ENCODE assay signal across 8 cellular contexts in the genomic region with DNA sequence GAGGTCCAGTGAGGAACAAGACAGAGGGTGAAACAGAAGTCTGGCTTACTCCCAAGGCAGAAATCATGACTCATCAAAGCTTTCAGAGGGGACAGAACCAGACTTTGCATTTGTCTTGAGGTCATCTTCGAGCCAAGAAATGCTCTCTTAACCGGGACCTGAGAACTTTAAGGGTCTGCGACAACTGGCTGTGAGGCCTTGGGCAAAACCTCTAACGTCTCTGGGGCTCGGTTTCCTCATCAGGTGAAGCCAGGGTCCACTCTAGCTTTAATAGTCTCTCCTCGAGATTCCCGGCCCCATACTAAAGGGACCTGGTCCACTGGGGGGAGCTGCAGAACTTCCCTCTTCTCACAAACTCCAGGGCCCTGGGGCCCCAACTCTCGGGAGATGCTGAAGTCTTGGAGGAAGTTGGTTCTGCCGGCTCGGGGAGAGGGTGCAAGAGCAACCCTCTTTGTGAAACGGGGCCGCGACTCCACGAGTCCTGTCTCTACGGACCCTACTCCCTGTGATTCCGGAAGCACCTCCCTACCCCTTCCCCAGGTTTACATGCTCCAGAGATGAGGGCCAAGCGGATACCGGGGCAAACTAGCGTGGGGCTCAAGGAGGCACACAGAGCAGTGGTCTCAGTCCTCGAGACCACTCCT. TPM values are rescaled to one million over a fixed set of nuclear protein-coding genes. Genes with fewer than 3 reads are reported as not detected.
DNase-seq lines count a peak whose midpoint lies in the region; ATAC-seq and TF ChIP-seq lines count a peak whose summit lies in the region.

No MANE protein-coding gene starts in this region.

- intact Hi-C loops in esophagus muscularis mucosa (cut with DNase I) = loop anchor here (10.0 kb wide), 1 partner anchor 222 kb away; no protein-coding TSS in a partner anchor
- intact Hi-C loops in mucosa of descending colon (cut with DNase I, micrococcal nuclease) = no loop called here

- no peak for TF ChIP-seq EP300 in esophagus muscularis mucosa (IDR thresholded peaks at IDR 0.05)

- TF ChIP-seq POLR2A in esophagus muscularis mucosa (IDR thresholded peaks at IDR 0.05; ENCODE audit: low read depth) = peak; percentile 11

- no peaks in the 10 kb centered on the region for H3K27me3 ChIP-seq in esophagus muscularis mucosa

- peak; percentile 68 for ATAC-seq in mucosa of descending colon

- DNase-seq in NCI-H2081 (lab: John Stamatoyannopoulos, UW) (peak; percentile 20 to 51), NCI-H2081 treated with DMSO at 0.1 percent for 48 hours (lab: John Stamatoyannopoulos, UW) (no peak), HFF-Myc (ENCODE audit: extremely low read depth, low read depth) (peak; percentile 87), NCI-H226 (peak; percentile 89), activated T-cell treated with anti-CD3 and anti-CD28 coated beads for 4 hours (peak; percentile 1), esophagus muscularis mucosa (ENCODE audit: extremely low spot score) (peak; percentile 97), mucosa of descending colon (peak; percentile 80 to 87 (median 83)), substantia nigra (lab: John Stamatoyannopoulos, UW) (peak in 44 of 49 donors; percentile 6 to 69 (median 38))

- H3K36me3 ChIP-seq in esophagus muscularis mucosa = no peaks in the 10 kb centered on the region
- no peaks in the 10 kb centered on the region for H3K36me3 ChIP-seq in mucosa of descending colon (ENCODE audit: low read depth)

- 12% methylated on average over 8 of the region's 20 CpGs for WGBS in esophagus muscularis mucosa

- H3K27ac ChIP-seq in esophagus muscularis mucosa (replicated peaks in 1 of 4) (peak overlapping the region; percentile 89 to 94 (median 92)), substantia nigra (ENCODE audit: low read depth, low read length, poor library complexity, severe bottlenecking) (peak overlapping the region; percentile 79)

- H3K4me1 ChIP-seq in esophagus muscularis mucosa (peaks cover 0 to 59% (median 51%) of the 10 kb centered on the region in 4 donors), mucosa of descending colon (ENCODE audit: low read depth) (no peaks in the 10 kb centered on the region)

- H3K9me3 ChIP-seq in esophagus muscularis mucosa = no peaks in the 10 kb centered on the region
- no peaks in the 10 kb centered on the region for H3K9me3 ChIP-seq in mucosa of descending colon

- H3K4me3 ChIP-seq in HFF-Myc (replicated peaks; ENCODE audit: low read depth, low read length) (peak overlapping the region; percentile 75), esophagus muscularis mucosa (peak overlapping the region; percentile 76 to 87 (median 78)), mucosa of descending colon (peak overlapping the region; percentile 46)

- TF ChIP-seq CTCF in HFF-Myc (IDR thresholded peaks at IDR 0.05; ENCODE audit: low read depth, low read length, missing control alignments) (peak; percentile 56), esophagus muscularis mucosa (IDR thresholded peaks at IDR 0.05) (peak; percentile 46 to 53 (median 48)), mucosa of descending colon (IDR thresholded peaks at IDR 0.05) (no peak)

RNA-seq across cellular contexts. Expression of a gene that starts 2.6 kb away (rescaled TPM):
- total RNA-seq in esophagus muscularis mucosa (10 to 100 TPM; 14.6 to 34.1 (median 20.5) TPM), mucosa of descending colon (10 to 100 TPM; 14.3 to 25.7 (median 15.8) TPM)
